Comparison of ENCODE assay signal across 2 cellular contexts in genomic region chr19:34176581-34176980, GRCh38.
TF ChIP-seq lines count a peak whose summit lies in the region.

No MANE protein-coding gene starts in this region.

TF ChIP-seq in HEK293, 187 proteins besides CTCF, POLR2A, EP300 and RAD21:
- TF ChIP-seq ZBTB7A (tag by site-specific recombination; IDR thresholded peaks at IDR 0.05; ENCODE audit: low read depth) (no peak), SETDB1 (IDR thresholded peaks at IDR 0.05; ENCODE audit: insufficient read length, low read length) (no peak), ZBTB44 (tag by site-specific recombination; IDR thresholded peaks at IDR 0.05) (peak; percentile 47; the same call in 1 of the 2 replicates), WT1 (tag by site-specific recombination; IDR thresholded peaks at IDR 0.05) (no peak), ZNF48 (tag by site-specific recombination; IDR thresholded peaks at IDR 0.05) (no peak), ZNF138 (tag by site-specific recombination; IDR thresholded peaks at IDR 0.05; ENCODE audit: borderline replicate concordance) (no peak), ZNF664 (tag by site-specific recombination; IDR thresholded peaks at IDR 0.05) (peak; percentile 94), ZEB2 (tag by site-specific recombination; IDR thresholded peaks at IDR 0.05) (peak; percentile 15; the same call in 1 of the 2 replicates), ZFP69B (tag by site-specific recombination; IDR thresholded peaks at IDR 0.05) (no peak), ZNF211 (tag by site-specific recombination; IDR thresholded peaks at IDR 0.05; ENCODE audit: low read depth) (no peak)
TF ChIP-seq in HEK293: peak in this region for 3.

TF ChIP-seq in GM12878, 131 proteins besides CTCF, POLR2A, EP300 and RAD21:
- TF ChIP-seq RCOR1 (conservative IDR thresholded peaks at IDR 0.05; ENCODE audit: low read depth, low read length) (no peak), SKIL (IDR thresholded peaks at IDR 0.05; ENCODE audit: low read depth, poor library complexity, severe bottlenecking) (no peak), PAX8 (IDR thresholded peaks at IDR 0.05) (no peak), CBX5 (IDR thresholded peaks at IDR 0.05; ENCODE audit: low read depth) (no peak), NRF1 (conservative IDR thresholded peaks at IDR 0.05; ENCODE audit: low read depth, low read length) (no peak), BCL3 (IDR thresholded peaks at IDR 0.05; ENCODE audit: borderline replicate concordance, insufficient read depth, low read depth, low read length, poor library complexity, severe bottlenecking) (no peak), SUZ12 (IDR thresholded peaks at IDR 0.05; ENCODE audit: unreplicated experiment) (no peak), ZBTB40 (IDR thresholded peaks at IDR 0.05; ENCODE audit: borderline replicate concordance) (no peak), E2F4 (IDR thresholded peaks at IDR 0.05; ENCODE audit: low read depth, low read length) (no peak)
TF ChIP-seq in GM12878: peak in this region for 0.
